Comparison of ENCODE assay signal across 8 cellular contexts in genomic region chr15:31366169-31366734, GRCh38. TPM values are rescaled to one million over a fixed set of nuclear protein-coding genes. Genes with fewer than 3 reads are reported as not detected.
DNase-seq lines count a peak whose midpoint lies in the region; ATAC-seq and TF ChIP-seq lines count a peak whose summit lies in the region.

No MANE protein-coding gene starts in this region.

- no peak for DNase-seq in activated T-cell treated with anti-CD3 and anti-CD28 coated beads, Interleukin-2, amount 50 U/mL, for 24 hours
- DNase-seq in activated T-cell treated with anti-CD3 and anti-CD28 coated beads for 4 hours (no peak), cardiac fibroblast (ENCODE audit: low read depth in 2 of 2) (peak; percentile 44 to 53), memory B cell (ENCODE audit: low spot score in 2 of 2) (no peak), upper lobe of right lung (peak; percentile 81), HCEC 1CT (no peak), ecto neural progenitor cell (ENCODE audit: low spot score) (no peak)

- TF ChIP-seq CTCF in cardiac fibroblast (IDR thresholded peaks at IDR 0.05; ENCODE audit: low read depth, low read length): peak; percentile 4
- TF ChIP-seq CTCF in upper lobe of right lung (IDR thresholded peaks at IDR 0.05): peak; percentile 4

- H3K27me3 ChIP-seq in upper lobe of right lung: no peaks in the 10 kb centered on the region

- peak overlapping the region; percentile 92 for H3K27ac ChIP-seq in upper lobe of right lung

- H3K4me1 ChIP-seq in upper lobe of right lung: peaks cover 88% of the 10 kb centered on the region

- peaks cover 39% of the 10 kb centered on the region for H3K36me3 Mint-ChIP-seq in activated T-cell treated with anti-CD3 and anti-CD28 coated beads, Interleukin-2, amount 50 U/mL, for 24 hours (ENCODE audit: low read depth)
- H3K36me3 Mint-ChIP-seq in memory B cell: peaks cover 5% of the 10 kb centered on the region

- peak overlapping the region; percentile 73 for H3K4me3 Mint-ChIP-seq in activated T-cell treated with anti-CD3 and anti-CD28 coated beads, Interleukin-2, amount 50 U/mL, for 24 hours
- H3K4me3 Mint-ChIP-seq in memory B cell: peak overlapping the region; percentile 76

- intact Hi-C loops in upper lobe of right lung (cut with DNase I): no loop called here

- no peaks in the 10 kb centered on the region for H3K36me3 ChIP-seq in upper lobe of right lung

- H3K4me3 ChIP-seq in cardiac fibroblast (replicated peaks in 1 of 2; ENCODE audit: low read depth in 2 of 2, low read length in 2 of 2): peak overlapping the region in 1 of 2 donors; percentile 21
- peak overlapping the region; percentile 41 for H3K4me3 ChIP-seq in upper lobe of right lung

- H3K4me1 Mint-ChIP-seq in activated T-cell treated with anti-CD3 and anti-CD28 coated beads, Interleukin-2, amount 50 U/mL, for 24 hours (ENCODE audit: low read depth): peaks cover 100% of the 10 kb centered on the region
- peaks cover 80% of the 10 kb centered on the region for H3K4me1 Mint-ChIP-seq in memory B cell

- no peaks in the 10 kb centered on the region for H3K27me3 Mint-ChIP-seq in activated T-cell treated with anti-CD3 and anti-CD28 coated beads, Interleukin-2, amount 50 U/mL, for 24 hours
- no peaks in the 10 kb centered on the region for H3K27me3 Mint-ChIP-seq in memory B cell

- H3K27ac Mint-ChIP-seq in activated T-cell treated with anti-CD3 and anti-CD28 coated beads, Interleukin-2, amount 50 U/mL, for 24 hours: peak overlapping the region; percentile 98
- peak overlapping the region; percentile 90 for H3K27ac Mint-ChIP-seq in memory B cell

- no peaks in the 10 kb centered on the region for H3K9me3 ChIP-seq in upper lobe of right lung

- ATAC-seq in memory B cell (ENCODE audit: low read depth): no peak
- peak; percentile 23 for ATAC-seq in upper lobe of right lung
- ATAC-seq in GM18511 (IDR thresholded peaks at IDR 0.05; ENCODE audit: unreplicated experiment): no peak

- H3K9me3 Mint-ChIP-seq in activated T-cell treated with anti-CD3 and anti-CD28 coated beads, Interleukin-2, amount 50 U/mL, for 24 hours: peaks cover 2% of the 10 kb centered on the region
- no peaks in the 10 kb centered on the region for H3K9me3 Mint-ChIP-seq in memory B cell

RNA-seq across cellular contexts. Expression of gene KLF13, which starts 39.6 kb away (rescaled TPM):
- 176 TPM for total RNA-seq in upper lobe of right lung

Comparison
In these comparisons a context has a peak if more than half of its experiments do, and no peak if none do; other contexts are left out.
1. DNase-seq: peak in cardiac fibroblast (2 of 2) and upper lobe of right lung (single experiment); none in activated T-cell treated with anti-CD3 and anti-CD28 coated beads, Interleukin-2, amount 50 U/mL, for 24 hours (single experiment), activated T-cell treated with anti-CD3 and anti-CD28 coated beads for 4 hours (single experiment), memory B cell (0 of 2), HCEC 1CT (single experiment) and ecto neural progenitor cell (single experiment).